Comparison of ENCODE assay signal across 1 cellular context in the genomic region with DNA sequence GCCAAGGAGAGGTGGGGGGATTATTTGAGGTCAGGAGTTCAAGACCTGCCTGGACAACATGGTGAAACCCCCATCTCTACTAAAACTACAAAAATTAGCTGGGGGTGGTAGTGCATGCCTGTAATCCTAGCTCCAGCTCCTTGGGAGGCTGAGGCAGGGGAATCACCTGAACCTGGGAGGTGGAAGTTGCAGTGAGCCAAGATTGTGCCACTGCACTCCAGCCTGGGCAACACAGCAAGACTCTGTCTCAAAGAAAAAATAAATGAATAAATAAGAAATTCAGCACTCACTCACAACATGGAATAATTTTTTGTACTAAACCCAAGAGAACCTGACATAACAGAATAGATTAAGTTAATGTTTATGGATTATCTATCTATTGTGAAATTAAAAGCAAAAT. TPM values are rescaled to one million over a fixed set of nuclear protein-coding genes. Genes with fewer than 3 reads are reported as not detected.
"Had no signal": no experiment of that assay in that cellular context is flagged by ENCODE, and none has a peak within 500 bp of the region (broad histone marks: within the 10 kb centered on the region; RNA-seq: fewer than 3 reads in every experiment).

No MANE protein-coding gene starts in this region.

RNA-seq across cellular contexts. Expression of gene CCDC169, which starts 34.6 kb away (rescaled TPM):
- total RNA-seq: Peyer's patch had no signal
